10 cellular contexts compared by ENCODE assay signal in the genomic region with DNA sequence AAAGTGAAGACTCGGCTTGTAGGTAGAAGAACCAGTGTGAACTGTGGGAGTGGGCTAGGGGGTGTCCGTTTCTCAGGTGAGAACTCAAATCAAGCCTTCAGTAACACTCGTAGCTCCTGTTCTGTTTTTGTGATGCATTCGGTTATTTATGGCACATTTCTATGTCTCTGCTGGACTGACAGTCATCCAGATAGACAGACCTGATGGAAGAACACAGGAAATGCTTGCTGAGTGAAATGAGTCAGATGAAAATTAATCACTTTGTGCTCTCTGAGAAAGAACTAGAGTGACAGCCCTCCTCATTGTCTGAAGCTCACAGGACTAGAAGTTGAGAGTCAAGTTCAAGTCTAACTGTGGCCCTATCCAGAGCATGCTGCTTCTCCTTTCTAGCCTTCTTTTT.
DNase-seq lines count a peak whose midpoint lies in the region; ATAC-seq and TF ChIP-seq lines count a peak whose summit lies in the region.
"Had no signal": no experiment of that assay in that cellular context is flagged by ENCODE, and none has a peak within 500 bp of the region (broad histone marks: within the 10 kb centered on the region; RNA-seq: fewer than 3 reads in every experiment).

No MANE protein-coding gene starts in this region.

- ATAC-seq in activated CD8-positive, alpha-beta T cell treated with anti-CD3 and anti-CD28 coated beads for 36 hours: peak; percentile 56
- ATAC-seq in activated CD8-positive, alpha-beta T cell treated with anti-CD3 and anti-CD28 coated beads, Interleukin-2, amount 10 ng/mL, durations not matched to agents 7 days and 5 days: no peak
- peak; percentile 82 for ATAC-seq in HG02678 (IDR thresholded peaks at IDR 0.05; ENCODE audit: unreplicated experiment)

- POLR2A ChIA-PET in activated CD8-positive, alpha-beta T cell treated with anti-CD3 and anti-CD28 coated beads for 36 hours (lab: Charles Lee): no interaction called here
- POLR2A ChIA-PET in activated CD8-positive, alpha-beta T cell treated with anti-CD3 and anti-CD28 coated beads, Interleukin-2, amount 10 ng/mL, durations not matched to agents 7 days and 5 days (lab: Charles Lee): interaction anchor here (0.7 kb wide), 1 partner anchor 1205 kb away, joined by 3 read pairs; no protein-coding TSS in a partner anchor

- peaks cover 7% of the 10 kb centered on the region; the same call in 1 of the 2 replicates for H3K27me3 ChIP-seq in OCI-LY3 (ENCODE audit: low read depth, low read length)

- peaks cover 37% of the 10 kb centered on the region for H3K4me1 ChIP-seq in OCI-LY3 (ENCODE audit: low read length)
- H3K4me1 ChIP-seq: spleen had no signal

- H3K9me3 Mint-ChIP-seq in activated CD8-positive, alpha-beta T cell treated with anti-CD3 and anti-CD28 coated beads for 36 hours: no peaks in the 10 kb centered on the region
- H3K9me3 Mint-ChIP-seq in activated CD8-positive, alpha-beta T cell treated with anti-CD3 and anti-CD28 coated beads, Interleukin-2, amount 10 ng/mL, durations not matched to agents 7 days and 5 days (ENCODE audit: insufficient read depth): no peaks in the 10 kb centered on the region

- H3K9ac ChIP-seq in OCI-LY3 (ENCODE audit: low read length): peak overlapping the region; percentile 53

- CTCF ChIA-PET in activated CD8-positive, alpha-beta T cell treated with anti-CD3 and anti-CD28 coated beads for 36 hours (lab: Charles Lee): no interaction called here
- CTCF ChIA-PET in activated CD8-positive, alpha-beta T cell treated with anti-CD3 and anti-CD28 coated beads, Interleukin-2, amount 10 ng/mL, durations not matched to agents 7 days and 5 days (lab: Charles Lee): no interaction called here

- no peaks in the 10 kb centered on the region for H3K36me3 Mint-ChIP-seq in activated CD8-positive, alpha-beta T cell treated with anti-CD3 and anti-CD28 coated beads for 36 hours (ENCODE audit: low read depth)
- no peaks in the 10 kb centered on the region for H3K36me3 Mint-ChIP-seq in activated CD8-positive, alpha-beta T cell treated with anti-CD3 and anti-CD28 coated beads, Interleukin-2, amount 10 ng/mL, durations not matched to agents 7 days and 5 days (ENCODE audit: low read depth)

- H2AFZ ChIP-seq in OCI-LY3 (ENCODE audit: low read depth, low read length): no peak overlapping the region

- H3K4me1 Mint-ChIP-seq in activated CD8-positive, alpha-beta T cell treated with anti-CD3 and anti-CD28 coated beads for 36 hours (ENCODE audit: low read depth): no peaks in the 10 kb centered on the region
- H3K4me1 Mint-ChIP-seq in activated CD8-positive, alpha-beta T cell treated with anti-CD3 and anti-CD28 coated beads, Interleukin-2, amount 10 ng/mL, durations not matched to agents 7 days and 5 days (ENCODE audit: low read depth): no peaks in the 10 kb centered on the region

- H3K27me3 Mint-ChIP-seq in activated CD8-positive, alpha-beta T cell treated with anti-CD3 and anti-CD28 coated beads for 36 hours: peaks cover 5% of the 10 kb centered on the region
- H3K27me3 Mint-ChIP-seq in activated CD8-positive, alpha-beta T cell treated with anti-CD3 and anti-CD28 coated beads, Interleukin-2, amount 10 ng/mL, durations not matched to agents 7 days and 5 days (ENCODE audit: low read depth): no peaks in the 10 kb centered on the region

- no peak for DNase-seq in activated CD8-positive, alpha-beta T cell treated with anti-CD3 and anti-CD28 coated beads for 36 hours
- no peak for DNase-seq in activated CD8-positive, alpha-beta T cell treated with anti-CD3 and anti-CD28 coated beads, Interleukin-2, amount 10 ng/mL, durations not matched to agents 7 days and 5 days
- DNase-seq in retinal pigment epithelial cell (ENCODE audit: low read depth): peak; percentile 32
- no peak for DNase-seq in T1000 (lab: John Stamatoyannopoulos, UW)
- no peak for DNase-seq in activated CD4-positive, alpha-beta T cell treated with anti-CD3 and anti-CD28 coated beads, Interleukin-2, amount 50 U/mL, for 1 hour
- no peak for DNase-seq in coronary artery (ENCODE audit: low spot score)
- DNase-seq: activated CD4-positive, alpha-beta T cell treated with anti-CD3 and anti-CD28 coated beads for 1 hour; spleen had no signal

- H3K4me3 ChIP-seq in OCI-LY3 (ENCODE audit: low read length) (peak overlapping the region; percentile 59), retinal pigment epithelial cell (ENCODE audit: low read length) (no peak overlapping the region), coronary artery (no peak overlapping the region)
- H3K4me3 ChIP-seq: spleen had no signal

- H3K27ac Mint-ChIP-seq in activated CD8-positive, alpha-beta T cell treated with anti-CD3 and anti-CD28 coated beads for 36 hours: no peak overlapping the region
- H3K27ac Mint-ChIP-seq in activated CD8-positive, alpha-beta T cell treated with anti-CD3 and anti-CD28 coated beads, Interleukin-2, amount 10 ng/mL, durations not matched to agents 7 days and 5 days: no peak overlapping the region

- H3K4me2 ChIP-seq in OCI-LY3 (ENCODE audit: low read length): peak overlapping the region; percentile 78

- H3K36me3 ChIP-seq in OCI-LY3 (replicated peaks; ENCODE audit: low read depth, low read length): no peaks in the 10 kb centered on the region
- H3K36me3 ChIP-seq: spleen had no signal

- no peak for TF ChIP-seq CTCF in activated CD8-positive, alpha-beta T cell treated with anti-CD3 and anti-CD28 coated beads for 36 hours (IDR thresholded peaks at IDR 0.05)
- no peak for TF ChIP-seq CTCF in OCI-LY3 (IDR thresholded peaks at IDR 0.05; ENCODE audit: low read depth, low read length)
- no peak for TF ChIP-seq CTCF in retinal pigment epithelial cell (conservative IDR thresholded peaks at IDR 0.05; ENCODE audit: low read depth, low read length)
- no peak for TF ChIP-seq CTCF in coronary artery (IDR thresholded peaks at IDR 0.05)

- H3K79me2 ChIP-seq in OCI-LY3 (ENCODE audit: low read length): no peaks in the 10 kb centered on the region

- H3K9me3 ChIP-seq in OCI-LY3 (ENCODE audit: insufficient read depth, low read length): no peaks in the 10 kb centered on the region
- H3K9me3 ChIP-seq: spleen had no signal

- intact Hi-C loops in activated CD8-positive, alpha-beta T cell treated with anti-CD3 and anti-CD28 coated beads for 36 hours (cut with micrococcal nuclease): no loop called here

- no peak overlapping the region for H3K4me3 Mint-ChIP-seq in activated CD8-positive, alpha-beta T cell treated with anti-CD3 and anti-CD28 coated beads for 36 hours
- H3K4me3 Mint-ChIP-seq in activated CD8-positive, alpha-beta T cell treated with anti-CD3 and anti-CD28 coated beads, Interleukin-2, amount 10 ng/mL, durations not matched to agents 7 days and 5 days: no peak overlapping the region

- no peaks in the 10 kb centered on the region; the same call in 1 of the 2 replicates for H4K20me1 ChIP-seq in OCI-LY3 (ENCODE audit: insufficient read depth, low read length)

- H3K27ac ChIP-seq in OCI-LY3 (ENCODE audit: low read length): peak overlapping the region; percentile 82
- no peak overlapping the region for H3K27ac ChIP-seq in coronary artery
- H3K27ac ChIP-seq: spleen had no signal
